Comparison of ENCODE assay signal across 1 cellular context in the genomic region with DNA sequence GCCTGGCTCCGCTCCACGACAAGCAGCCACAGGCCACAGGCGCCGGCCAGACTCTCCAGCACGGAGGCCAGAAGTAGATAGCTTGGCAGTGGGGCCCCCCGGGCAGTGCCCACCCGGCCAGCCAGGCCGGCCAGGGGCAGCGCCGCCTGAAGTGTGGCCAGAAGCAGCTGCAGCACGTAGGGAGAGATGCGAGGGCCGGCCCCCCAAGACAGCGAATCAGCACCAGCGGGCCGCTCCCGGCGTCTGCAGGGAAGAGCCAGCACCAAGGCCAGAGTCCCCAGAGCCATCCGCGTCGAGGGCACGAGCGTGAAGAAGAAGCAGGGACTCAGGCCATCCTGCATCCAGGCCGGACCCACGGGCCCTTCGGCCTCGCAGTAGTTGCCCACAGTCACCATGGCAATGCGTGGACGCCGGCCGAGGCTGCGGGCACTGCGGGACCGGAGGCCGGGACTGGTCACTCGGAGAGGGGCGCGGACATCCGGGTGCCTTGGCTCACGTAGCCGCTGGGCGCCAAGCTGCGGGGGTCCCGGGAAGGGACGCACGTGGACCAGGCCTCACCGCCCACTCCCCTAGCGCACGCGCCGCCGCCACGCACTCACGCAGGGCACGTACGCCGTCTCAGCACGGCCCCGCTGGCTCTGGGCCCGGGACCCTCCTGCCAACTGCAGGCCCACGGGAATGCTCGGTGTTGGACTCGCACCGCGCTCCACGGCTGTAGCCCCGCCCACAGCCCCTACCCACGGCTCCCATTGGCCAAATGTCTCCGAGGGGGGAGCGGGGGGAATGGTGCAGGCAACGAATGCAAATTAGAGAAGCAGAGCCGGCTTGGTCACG.
TF ChIP-seq lines count a peak whose summit lies in the region.

A gene (minus strand): TSS at position 680 of the 834 bp plus-strand sequence. CDS start 285 bp downstream, at position 395.

TF ChIP-seq in HepG2, 621 proteins besides CTCF, POLR2A, EP300 and RAD21 (continued from another document and continues in another):
- TF ChIP-seq, protein P1, sequence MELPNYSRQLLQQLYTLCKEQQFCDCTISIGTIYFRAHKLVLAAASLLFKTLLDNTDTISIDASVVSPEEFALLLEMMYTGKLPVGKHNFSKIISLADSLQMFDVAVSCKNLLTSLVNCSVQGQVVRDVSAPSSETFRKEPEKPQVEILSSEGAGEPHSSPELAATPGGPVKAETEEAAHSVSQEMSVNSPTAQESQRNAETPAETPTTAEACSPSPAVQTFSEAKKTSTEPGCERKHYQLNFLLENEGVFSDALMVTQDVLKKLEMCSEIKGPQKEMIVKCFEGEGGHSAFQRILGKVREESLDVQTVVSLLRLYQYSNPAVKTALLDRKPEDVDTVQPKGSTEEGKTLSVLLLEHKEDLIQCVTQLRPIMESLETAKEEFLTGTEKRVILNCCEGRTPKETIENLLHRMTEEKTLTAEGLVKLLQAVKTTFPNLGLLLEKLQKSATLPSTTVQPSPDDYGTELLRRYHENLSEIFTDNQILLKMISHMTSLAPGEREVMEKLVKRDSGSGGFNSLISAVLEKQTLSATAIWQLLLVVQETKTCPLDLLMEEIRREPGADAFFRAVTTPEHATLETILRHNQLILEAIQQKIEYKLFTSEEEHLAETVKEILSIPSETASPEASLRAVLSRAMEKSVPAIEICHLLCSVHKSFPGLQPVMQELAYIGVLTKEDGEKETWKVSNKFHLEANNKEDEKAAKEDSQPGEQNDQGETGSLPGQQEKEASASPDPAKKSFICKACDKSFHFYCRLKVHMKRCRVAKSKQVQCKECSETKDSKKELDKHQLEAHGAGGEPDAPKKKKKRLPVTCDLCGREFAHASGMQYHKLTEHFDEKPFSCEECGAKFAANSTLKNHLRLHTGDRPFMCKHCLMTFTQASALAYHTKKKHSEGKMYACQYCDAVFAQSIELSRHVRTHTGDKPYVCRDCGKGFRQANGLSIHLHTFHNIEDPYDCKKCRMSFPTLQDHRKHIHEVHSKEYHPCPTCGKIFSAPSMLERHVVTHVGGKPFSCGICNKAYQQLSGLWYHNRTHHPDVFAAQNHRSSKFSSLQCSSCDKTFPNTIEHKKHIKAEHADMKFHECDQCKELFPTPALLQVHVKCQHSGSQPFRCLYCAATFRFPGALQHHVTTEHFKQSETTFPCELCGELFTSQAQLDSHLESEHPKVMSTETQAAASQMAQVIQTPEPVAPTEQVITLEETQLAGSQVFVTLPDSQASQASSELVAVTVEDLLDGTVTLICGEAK (IDR thresholded peaks at IDR 0.05): no peak
- TF ChIP-seq, protein P1 (CRISPR knock-in tag; IDR thresholded peaks at IDR 0.05): peak; percentile 82
- TF ChIP-seq KDM2A (CRISPR knock-in tag; IDR thresholded peaks at IDR 0.05; ENCODE audit: borderline replicate concordance, low read depth) (peak; percentile 100), ZNF746 (CRISPR knock-in tag; IDR thresholded peaks at IDR 0.05) (peak; percentile 58; the same call in 1 of the 2 replicates), HNRNPUL1 (IDR thresholded peaks at IDR 0.05; ENCODE audit: low read depth, low read length) (no peak), ZKSCAN5 (CRISPR knock-in tag; IDR thresholded peaks at IDR 0.05) (no peak), ZNF850 (CRISPR knock-in tag; conservative IDR thresholded peaks at IDR 0.05) (no peak), U2AF1 (optimal IDR thresholded peaks at IDR 0.05; ENCODE audit: low read depth, low read length) (peak; percentile 40), ZNF331 (CRISPR knock-in tag; IDR thresholded peaks at IDR 0.05) (peak; percentile 80), HMGA1 (CRISPR knock-in tag; conservative IDR thresholded peaks at IDR 0.05) (no peak), FOXK2 (IDR thresholded peaks at IDR 0.05) (no peak), RFXAP (CRISPR knock-in tag; IDR thresholded peaks at IDR 0.05; ENCODE audit: borderline replicate concordance) (peak; percentile 96), ELF1 (CRISPR knock-in tag; IDR thresholded peaks at IDR 0.05) (peak; percentile 29; the same call in 1 of the 2 replicates), ZNF33A (CRISPR knock-in tag; IDR thresholded peaks at IDR 0.05; ENCODE audit: borderline replicate concordance) (no peak), ZNF484 (CRISPR knock-in tag; IDR thresholded peaks at IDR 0.05; ENCODE audit: borderline replicate concordance, low read depth) (0 out of 2 replicates have a peak, but pooled peaks have one; percentile 79), HNRNPK (IDR thresholded peaks at IDR 0.05; ENCODE audit: low read depth, low read length, poor library complexity, severe bottlenecking) (peak; percentile 82), RFX5 (IDR thresholded peaks at IDR 0.05; ENCODE audit: low read depth, low read length) (peak; percentile 32), ZNF737 (CRISPR knock-in tag; IDR thresholded peaks at IDR 0.05; ENCODE audit: borderline replicate concordance) (peak; percentile 89; the same call in 1 of the 2 replicates), SP140L (CRISPR knock-in tag; IDR thresholded peaks at IDR 0.05; ENCODE audit: borderline replicate concordance) (peak; percentile 77; the same call in 1 of the 2 replicates), NCOA5 (CRISPR knock-in tag; IDR thresholded peaks at IDR 0.05) (peak; percentile 47; the same call in 1 of the 2 replicates), KAT2B (IDR thresholded peaks at IDR 0.05; ENCODE audit: borderline replicate concordance, low read depth, low read length) (no peak), NFRKB (IDR thresholded peaks at IDR 0.05) (no peak), SMC3 (IDR thresholded peaks at IDR 0.05; ENCODE audit: low read length) (no peak), MED13 (CRISPR knock-in tag; IDR thresholded peaks at IDR 0.05) (peak; percentile 68; the same call in 1 of the 2 replicates), ZSCAN31 (CRISPR knock-in tag; IDR thresholded peaks at IDR 0.05; ENCODE audit: low read depth) (peak; percentile 98), TOE1 (CRISPR knock-in tag; IDR thresholded peaks at IDR 0.05) (peak; percentile 78; the same call in 1 of the 2 replicates)
- TF ChIP-seq, protein P2, sequence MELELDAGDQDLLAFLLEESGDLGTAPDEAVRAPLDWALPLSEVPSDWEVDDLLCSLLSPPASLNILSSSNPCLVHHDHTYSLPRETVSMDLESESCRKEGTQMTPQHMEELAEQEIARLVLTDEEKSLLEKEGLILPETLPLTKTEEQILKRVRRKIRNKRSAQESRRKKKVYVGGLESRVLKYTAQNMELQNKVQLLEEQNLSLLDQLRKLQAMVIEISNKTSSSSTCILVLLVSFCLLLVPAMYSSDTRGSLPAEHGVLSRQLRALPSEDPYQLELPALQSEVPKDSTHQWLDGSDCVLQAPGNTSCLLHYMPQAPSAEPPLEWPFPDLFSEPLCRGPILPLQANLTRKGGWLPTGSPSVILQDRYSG (CRISPR knock-in tag; IDR thresholded peaks at IDR 0.05): no peak
- TF ChIP-seq, protein P3, sequence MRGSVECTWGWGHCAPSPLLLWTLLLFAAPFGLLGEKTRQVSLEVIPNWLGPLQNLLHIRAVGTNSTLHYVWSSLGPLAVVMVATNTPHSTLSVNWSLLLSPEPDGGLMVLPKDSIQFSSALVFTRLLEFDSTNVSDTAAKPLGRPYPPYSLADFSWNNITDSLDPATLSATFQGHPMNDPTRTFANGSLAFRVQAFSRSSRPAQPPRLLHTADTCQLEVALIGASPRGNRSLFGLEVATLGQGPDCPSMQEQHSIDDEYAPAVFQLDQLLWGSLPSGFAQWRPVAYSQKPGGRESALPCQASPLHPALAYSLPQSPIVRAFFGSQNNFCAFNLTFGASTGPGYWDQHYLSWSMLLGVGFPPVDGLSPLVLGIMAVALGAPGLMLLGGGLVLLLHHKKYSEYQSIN (CRISPR knock-in tag; IDR thresholded peaks at IDR 0.05; ENCODE audit: borderline replicate concordance): 0 out of 2 replicates have a peak, but pooled peaks have one; percentile 33
- TF ChIP-seq, protein P4, sequence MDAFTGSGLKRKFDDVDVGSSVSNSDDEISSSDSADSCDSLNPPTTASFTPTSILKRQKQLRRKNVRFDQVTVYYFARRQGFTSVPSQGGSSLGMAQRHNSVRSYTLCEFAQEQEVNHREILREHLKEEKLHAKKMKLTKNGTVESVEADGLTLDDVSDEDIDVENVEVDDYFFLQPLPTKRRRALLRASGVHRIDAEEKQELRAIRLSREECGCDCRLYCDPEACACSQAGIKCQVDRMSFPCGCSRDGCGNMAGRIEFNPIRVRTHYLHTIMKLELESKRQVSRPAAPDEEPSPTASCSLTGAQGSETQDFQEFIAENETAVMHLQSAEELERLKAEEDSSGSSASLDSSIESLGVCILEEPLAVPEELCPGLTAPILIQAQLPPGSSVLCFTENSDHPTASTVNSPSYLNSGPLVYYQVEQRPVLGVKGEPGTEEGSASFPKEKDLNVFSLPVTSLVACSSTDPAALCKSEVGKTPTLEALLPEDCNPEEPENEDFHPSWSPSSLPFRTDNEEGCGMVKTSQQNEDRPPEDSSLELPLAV (CRISPR knock-in tag; conservative IDR thresholded peaks at IDR 0.05; ENCODE audit: low read depth): 0 out of 2 replicates have a peak, but pooled peaks have one; percentile 43
- TF ChIP-seq, protein P5, sequence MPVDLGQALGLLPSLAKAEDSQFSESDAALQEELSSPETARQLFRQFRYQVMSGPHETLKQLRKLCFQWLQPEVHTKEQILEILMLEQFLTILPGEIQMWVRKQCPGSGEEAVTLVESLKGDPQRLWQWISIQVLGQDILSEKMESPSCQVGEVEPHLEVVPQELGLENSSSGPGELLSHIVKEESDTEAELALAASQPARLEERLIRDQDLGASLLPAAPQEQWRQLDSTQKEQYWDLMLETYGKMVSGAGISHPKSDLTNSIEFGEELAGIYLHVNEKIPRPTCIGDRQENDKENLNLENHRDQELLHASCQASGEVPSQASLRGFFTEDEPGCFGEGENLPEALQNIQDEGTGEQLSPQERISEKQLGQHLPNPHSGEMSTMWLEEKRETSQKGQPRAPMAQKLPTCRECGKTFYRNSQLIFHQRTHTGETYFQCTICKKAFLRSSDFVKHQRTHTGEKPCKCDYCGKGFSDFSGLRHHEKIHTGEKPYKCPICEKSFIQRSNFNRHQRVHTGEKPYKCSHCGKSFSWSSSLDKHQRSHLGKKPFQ (CRISPR knock-in tag; IDR thresholded peaks at IDR 0.05; ENCODE audit: insufficient replicate concordance): peak; percentile 93
- TF ChIP-seq, protein P6, sequence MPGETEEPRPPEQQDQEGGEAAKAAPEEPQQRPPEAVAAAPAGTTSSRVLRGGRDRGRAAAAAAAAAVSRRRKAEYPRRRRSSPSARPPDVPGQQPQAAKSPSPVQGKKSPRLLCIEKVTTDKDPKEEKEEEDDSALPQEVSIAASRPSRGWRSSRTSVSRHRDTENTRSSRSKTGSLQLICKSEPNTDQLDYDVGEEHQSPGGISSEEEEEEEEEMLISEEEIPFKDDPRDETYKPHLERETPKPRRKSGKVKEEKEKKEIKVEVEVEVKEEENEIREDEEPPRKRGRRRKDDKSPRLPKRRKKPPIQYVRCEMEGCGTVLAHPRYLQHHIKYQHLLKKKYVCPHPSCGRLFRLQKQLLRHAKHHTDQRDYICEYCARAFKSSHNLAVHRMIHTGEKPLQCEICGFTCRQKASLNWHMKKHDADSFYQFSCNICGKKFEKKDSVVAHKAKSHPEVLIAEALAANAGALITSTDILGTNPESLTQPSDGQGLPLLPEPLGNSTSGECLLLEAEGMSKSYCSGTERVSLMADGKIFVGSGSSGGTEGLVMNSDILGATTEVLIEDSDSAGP (CRISPR knock-in tag; IDR thresholded peaks at IDR 0.05; ENCODE audit: borderline replicate concordance): peak; percentile 97
- TF ChIP-seq, protein P7, sequence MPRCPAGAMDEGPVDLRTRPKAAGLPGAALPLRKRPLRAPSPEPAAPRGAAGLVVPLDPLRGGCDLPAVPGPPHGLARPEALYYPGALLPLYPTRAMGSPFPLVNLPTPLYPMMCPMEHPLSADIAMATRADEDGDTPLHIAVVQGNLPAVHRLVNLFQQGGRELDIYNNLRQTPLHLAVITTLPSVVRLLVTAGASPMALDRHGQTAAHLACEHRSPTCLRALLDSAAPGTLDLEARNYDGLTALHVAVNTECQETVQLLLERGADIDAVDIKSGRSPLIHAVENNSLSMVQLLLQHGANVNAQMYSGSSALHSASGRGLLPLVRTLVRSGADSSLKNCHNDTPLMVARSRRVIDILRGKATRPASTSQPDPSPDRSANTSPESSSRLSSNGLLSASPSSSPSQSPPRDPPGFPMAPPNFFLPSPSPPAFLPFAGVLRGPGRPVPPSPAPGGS (CRISPR knock-in tag; IDR thresholded peaks at IDR 0.05): peak; percentile 94; the same call in 1 of the 2 replicates
- TF ChIP-seq, protein P8, sequence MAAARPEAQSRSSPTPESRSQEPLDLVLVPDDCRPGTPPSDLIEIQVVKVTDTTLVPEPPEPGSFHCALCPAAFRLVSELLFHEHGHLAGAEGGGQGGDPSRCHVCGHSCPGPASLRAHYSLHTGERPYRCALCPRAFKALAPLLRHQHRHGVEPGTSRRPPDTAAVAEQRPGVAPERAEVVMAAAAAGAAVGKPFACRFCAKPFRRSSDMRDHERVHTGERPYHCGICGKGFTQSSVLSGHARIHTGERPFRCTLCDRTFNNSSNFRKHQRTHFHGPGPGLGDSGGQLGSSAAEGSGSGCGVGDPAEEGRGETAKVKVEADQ (CRISPR knock-in tag; IDR thresholded peaks at IDR 0.05; ENCODE audit: borderline replicate concordance): peak; percentile 78
- TF ChIP-seq, protein P9, sequence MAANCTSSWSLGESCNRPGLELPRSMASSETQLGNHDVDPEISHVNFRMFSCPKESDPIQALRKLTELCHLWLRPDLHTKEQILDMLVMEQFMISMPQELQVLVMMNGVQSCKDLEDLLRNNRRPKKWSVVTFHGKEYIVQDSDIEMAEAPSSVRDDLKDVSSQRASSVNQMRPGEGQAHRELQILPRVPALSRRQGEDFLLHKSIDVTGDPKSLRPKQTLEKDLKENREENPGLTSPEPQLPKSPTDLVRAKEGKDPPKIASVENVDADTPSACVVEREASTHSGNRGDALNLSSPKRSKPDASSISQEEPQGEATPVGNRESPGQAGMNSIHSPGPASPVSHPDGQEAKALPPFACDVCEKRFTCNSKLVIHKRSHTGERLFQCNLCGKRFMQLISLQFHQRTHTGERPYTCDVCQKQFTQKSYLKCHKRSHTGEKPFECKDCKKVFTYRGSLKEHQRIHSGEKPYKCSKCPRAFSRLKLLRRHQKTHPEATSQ (CRISPR knock-in tag; IDR thresholded peaks at IDR 0.05; ENCODE audit: borderline replicate concordance): peak; percentile 98
